Comparison of ENCODE assay signal across 1 cellular context in the genomic region with DNA sequence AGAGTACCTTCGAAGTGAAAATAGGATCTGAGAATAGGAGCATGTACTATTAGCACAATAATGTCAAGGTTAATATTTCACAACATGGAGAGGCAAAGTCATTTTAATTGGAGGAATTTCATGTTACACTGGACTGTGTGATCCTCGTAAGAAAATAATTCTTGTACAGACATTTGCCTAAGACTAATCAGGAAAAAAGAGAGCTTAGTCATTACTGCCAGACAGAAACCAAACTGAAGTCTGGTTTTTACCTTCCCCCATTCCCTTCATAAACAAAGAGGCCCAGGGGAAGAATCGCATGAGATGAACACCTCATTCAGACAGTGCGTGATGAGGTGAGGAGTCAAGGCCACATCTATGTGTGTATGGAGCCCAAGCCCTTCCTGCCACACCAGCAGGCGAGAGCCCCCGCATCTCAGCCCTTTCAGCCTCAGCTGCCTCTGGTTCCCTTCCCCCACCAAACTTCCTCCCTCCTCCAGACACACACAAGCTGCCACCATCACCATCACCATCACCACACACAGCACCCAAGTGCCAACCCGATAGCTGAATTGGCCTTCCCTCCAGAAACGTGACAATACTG.
TF ChIP-seq lines count a peak whose summit lies in the region.

No MANE protein-coding gene starts in this region.

TF ChIP-seq in HepG2, 621 proteins besides CTCF, POLR2A, EP300 and RAD21 (continued from another document and continues in another):
- TF ChIP-seq ZNF646 (CRISPR knock-in tag; IDR thresholded peaks at IDR 0.05), result no peak
- TF ChIP-seq GATAD2A (CRISPR knock-in tag; IDR thresholded peaks at IDR 0.05), result peak; percentile 76
- peak; percentile 72; the same call in 1 of the 2 replicates for TF ChIP-seq FOXK1 (CRISPR knock-in tag; IDR thresholded peaks at IDR 0.05; ENCODE audit: borderline replicate concordance, low read depth)
- no peak for TF ChIP-seq ZNF747 (CRISPR knock-in tag; IDR thresholded peaks at IDR 0.05; ENCODE audit: borderline replicate concordance)
- no peak for TF ChIP-seq ZNF3 (CRISPR knock-in tag; IDR thresholded peaks at IDR 0.05)
- TF ChIP-seq NR2F2 (IDR thresholded peaks at IDR 0.05; ENCODE audit: borderline replicate concordance, low read depth), result no peak
- no peak for TF ChIP-seq ZNF383 (CRISPR knock-in tag; IDR thresholded peaks at IDR 0.05; ENCODE audit: borderline replicate concordance)
- TF ChIP-seq, protein P1, sequence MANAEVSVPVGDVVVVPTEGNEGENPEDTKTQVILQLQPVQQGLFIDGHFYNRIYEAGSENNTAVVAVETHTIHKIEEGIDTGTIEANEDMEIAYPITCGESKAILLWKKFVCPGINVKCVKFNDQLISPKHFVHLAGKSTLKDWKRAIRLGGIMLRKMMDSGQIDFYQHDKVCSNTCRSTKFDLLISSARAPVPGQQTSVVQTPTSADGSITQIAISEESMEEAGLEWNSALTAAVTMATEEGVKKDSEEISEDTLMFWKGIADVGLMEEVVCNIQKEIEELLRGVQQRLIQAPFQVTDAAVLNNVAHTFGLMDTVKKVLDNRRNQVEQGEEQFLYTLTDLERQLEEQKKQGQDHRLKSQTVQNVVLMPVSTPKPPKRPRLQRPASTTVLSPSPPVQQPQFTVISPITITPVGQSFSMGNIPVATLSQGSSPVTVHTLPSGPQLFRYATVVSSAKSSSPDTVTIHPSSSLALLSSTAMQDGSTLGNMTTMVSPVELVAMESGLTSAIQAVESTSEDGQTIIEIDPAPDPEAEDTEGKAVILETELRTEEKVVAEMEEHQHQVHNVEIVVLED (CRISPR knock-in tag; IDR thresholded peaks at IDR 0.05; ENCODE audit: borderline replicate concordance), result no peak
- TF ChIP-seq, protein P2, sequence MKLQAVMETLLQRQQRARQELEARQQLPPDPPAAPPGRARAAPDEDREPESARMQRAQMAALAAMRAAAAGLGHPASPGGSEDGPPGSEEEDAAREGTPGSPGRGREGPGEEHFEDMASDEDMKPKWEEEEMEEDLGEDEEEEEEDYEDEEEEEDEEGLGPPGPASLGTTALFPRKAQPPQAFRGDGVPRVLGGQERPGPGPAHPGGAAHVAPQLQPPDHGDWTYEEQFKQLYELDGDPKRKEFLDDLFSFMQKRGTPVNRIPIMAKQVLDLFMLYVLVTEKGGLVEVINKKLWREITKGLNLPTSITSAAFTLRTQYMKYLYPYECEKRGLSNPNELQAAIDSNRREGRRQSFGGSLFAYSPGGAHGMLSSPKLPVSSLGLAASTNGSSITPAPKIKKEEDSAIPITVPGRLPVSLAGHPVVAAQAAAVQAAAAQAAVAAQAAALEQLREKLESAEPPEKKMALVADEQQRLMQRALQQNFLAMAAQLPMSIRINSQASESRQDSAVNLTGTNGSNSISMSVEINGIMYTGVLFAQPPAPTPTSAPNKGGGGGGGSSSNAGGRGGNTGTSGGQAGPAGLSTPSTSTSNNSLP (IDR thresholded peaks at IDR 0.05; ENCODE audit: low read depth, low read length), result no peak
- 0 out of 2 replicates have a peak, but pooled peaks have one; percentile 51 for TF ChIP-seq IRF2 (CRISPR knock-in tag; IDR thresholded peaks at IDR 0.05)
- no peak for TF ChIP-seq NCOA5 (CRISPR knock-in tag; IDR thresholded peaks at IDR 0.05)
- no peak for TF ChIP-seq DMTF1 (CRISPR knock-in tag; IDR thresholded peaks at IDR 0.05)
- TF ChIP-seq, protein P3, sequence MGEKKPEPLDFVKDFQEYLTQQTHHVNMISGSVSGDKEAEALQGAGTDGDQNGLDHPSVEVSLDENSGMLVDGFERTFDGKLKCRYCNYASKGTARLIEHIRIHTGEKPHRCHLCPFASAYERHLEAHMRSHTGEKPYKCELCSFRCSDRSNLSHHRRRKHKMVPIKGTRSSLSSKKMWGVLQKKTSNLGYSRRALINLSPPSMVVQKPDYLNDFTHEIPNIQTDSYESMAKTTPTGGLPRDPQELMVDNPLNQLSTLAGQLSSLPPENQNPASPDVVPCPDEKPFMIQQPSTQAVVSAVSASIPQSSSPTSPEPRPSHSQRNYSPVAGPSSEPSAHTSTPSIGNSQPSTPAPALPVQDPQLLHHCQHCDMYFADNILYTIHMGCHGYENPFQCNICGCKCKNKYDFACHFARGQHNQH (CRISPR knock-in tag; IDR thresholded peaks at IDR 0.05), result no peak
- TF ChIP-seq, protein P4, sequence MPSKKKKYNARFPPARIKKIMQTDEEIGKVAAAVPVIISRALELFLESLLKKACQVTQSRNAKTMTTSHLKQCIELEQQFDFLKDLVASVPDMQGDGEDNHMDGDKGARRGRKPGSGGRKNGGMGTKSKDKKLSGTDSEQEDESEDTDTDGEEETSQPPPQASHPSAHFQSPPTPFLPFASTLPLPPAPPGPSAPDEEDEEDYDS (CRISPR knock-in tag; IDR thresholded peaks at IDR 0.05), result no peak
- no peak for TF ChIP-seq NPAS2 (CRISPR knock-in tag; IDR thresholded peaks at IDR 0.05; ENCODE audit: borderline replicate concordance)
- TF ChIP-seq ZNF609 (CRISPR knock-in tag; IDR thresholded peaks at IDR 0.05; ENCODE audit: borderline replicate concordance), result no peak
- TF ChIP-seq KAT2B (IDR thresholded peaks at IDR 0.05; ENCODE audit: borderline replicate concordance, low read depth, low read length), result no peak
- no peak for TF ChIP-seq ZNF577 (CRISPR knock-in tag; IDR thresholded peaks at IDR 0.05; ENCODE audit: borderline replicate concordance, low read depth)
- TF ChIP-seq ZNF33B (CRISPR knock-in tag; IDR thresholded peaks at IDR 0.05), result no peak
- TF ChIP-seq, protein P5, sequence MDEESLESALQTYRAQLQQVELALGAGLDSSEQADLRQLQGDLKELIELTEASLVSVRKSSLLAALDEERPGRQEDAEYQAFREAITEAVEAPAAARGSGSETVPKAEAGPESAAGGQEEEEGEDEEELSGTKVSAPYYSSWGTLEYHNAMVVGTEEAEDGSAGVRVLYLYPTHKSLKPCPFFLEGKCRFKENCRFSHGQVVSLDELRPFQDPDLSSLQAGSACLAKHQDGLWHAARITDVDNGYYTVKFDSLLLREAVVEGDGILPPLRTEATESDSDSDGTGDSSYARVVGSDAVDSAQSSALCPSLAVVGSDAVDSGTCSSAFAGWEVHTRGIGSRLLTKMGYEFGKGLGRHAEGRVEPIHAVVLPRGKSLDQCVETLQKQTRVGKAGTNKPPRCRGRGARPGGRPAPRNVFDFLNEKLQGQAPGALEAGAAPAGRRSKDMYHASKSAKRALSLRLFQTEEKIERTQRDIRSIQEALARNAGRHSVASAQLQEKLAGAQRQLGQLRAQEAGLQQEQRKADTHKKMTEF (CRISPR knock-in tag; IDR thresholded peaks at IDR 0.05), result no peak
- TF ChIP-seq PAX8 (CRISPR knock-in tag; IDR thresholded peaks at IDR 0.05; ENCODE audit: borderline replicate concordance), result no peak
- TF ChIP-seq MED1 (CRISPR knock-in tag; IDR thresholded peaks at IDR 0.05), result peak; percentile 59
- no peak for TF ChIP-seq ZFP36 (IDR thresholded peaks at IDR 0.05; ENCODE audit: borderline replicate concordance, low read depth, low read length, partially characterized antibody)
- TF ChIP-seq ZNF543 (CRISPR knock-in tag; IDR thresholded peaks at IDR 0.05), result no peak
- no peak for TF ChIP-seq ZNF160 (CRISPR knock-in tag; IDR thresholded peaks at IDR 0.05)
- no peak for TF ChIP-seq U2AF1 (optimal IDR thresholded peaks at IDR 0.05; ENCODE audit: low read depth, low read length)
- no peak for TF ChIP-seq ZNF775 (CRISPR knock-in tag; IDR thresholded peaks at IDR 0.05; ENCODE audit: borderline replicate concordance)
- no peak for TF ChIP-seq ZNF207 (IDR thresholded peaks at IDR 0.05; ENCODE audit: borderline replicate concordance)
